In the genomic region with DNA sequence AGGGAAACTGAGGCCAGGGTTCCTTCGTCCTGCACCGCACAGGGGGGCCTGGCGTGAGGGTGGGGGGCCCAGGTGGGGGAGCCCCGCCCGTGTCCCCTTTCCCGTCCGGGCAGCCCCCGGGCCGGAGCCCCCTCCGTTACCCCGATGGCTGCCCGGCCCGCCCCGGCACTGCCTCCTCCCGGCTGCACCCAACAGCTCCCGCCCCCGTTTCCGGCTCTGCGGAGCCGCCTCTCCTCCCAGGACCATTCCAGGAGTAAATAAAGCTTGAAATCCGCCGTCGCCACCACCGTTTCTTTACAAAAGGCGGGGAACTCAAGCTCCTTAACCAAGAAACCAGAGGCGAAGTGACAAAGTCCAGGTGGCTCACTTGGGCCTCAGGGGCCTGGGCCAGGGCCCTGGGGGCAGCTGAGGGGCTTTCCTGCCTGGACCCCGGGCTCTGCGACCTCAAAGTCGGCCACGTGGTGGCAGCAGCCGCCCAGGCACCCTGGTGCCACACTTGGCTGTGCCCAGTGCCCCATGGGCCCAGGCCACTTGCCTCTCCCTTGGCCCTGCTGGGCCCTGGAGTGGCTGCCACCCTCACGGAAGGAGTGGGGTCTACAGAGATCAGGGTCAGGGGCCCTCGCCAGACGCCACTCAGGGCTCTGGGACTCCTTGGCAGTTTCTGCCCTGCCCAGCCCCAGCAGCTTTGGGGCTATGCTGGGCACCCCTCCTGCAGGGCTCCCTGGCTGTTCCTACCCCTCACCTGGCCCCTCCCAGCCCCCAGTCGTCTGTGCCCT, we compare ENCODE assay signal across 8 cellular contexts. TPM values are rescaled to one million over a fixed set of nuclear protein-coding genes. Genes with fewer than 3 reads are reported as not detected.
DNase-seq lines count a peak whose midpoint lies in the region; ATAC-seq, FAIRE-seq and TF ChIP-seq lines count a peak whose summit lies in the region.

No MANE protein-coding gene starts in this region.

- intact Hi-C loops in adrenal gland (cut with DNase I) = loop anchor here in 1 of 2 donors (5.0 to 10.0 kb wide), 2 partner anchors 122 to 350 kb away; no protein-coding TSS in a partner anchor
- intact Hi-C loops in left ventricle myocardium inferior (cut with micrococcal nuclease) = loop anchor here (5.0 kb wide), 1 partner anchor 187 kb away; no protein-coding TSS in a partner anchor
- intact Hi-C loops in prostate gland (cut with DNase I) = loop anchor here (1.0 to 10.0 kb wide), 4 partner anchors 186 to 390 kb away; partner anchors contain the start of genes PANK4 and PRXL2B

- peak in 1 of 2 donors; percentile 25 for TF ChIP-seq POLR2A in adrenal gland (IDR thresholded peaks at IDR 0.05)
- TF ChIP-seq POLR2A in prostate gland (IDR thresholded peaks at IDR 0.05) = no peak

- 1 to 10% (median 2%) methylated on average over 2 to 35 of the region's 35 CpGs for WGBS in adrenal gland, 4 donors
- WGBS in prostate gland = under 1% methylated on average over 30 of the region's 35 CpGs

- H3K4me1 ChIP-seq in adrenal gland (replicated peaks in 1 of 2) = peaks cover 11 to 56% of the 10 kb centered on the region in 2 donors
- H3K4me1 ChIP-seq in left ventricle myocardium inferior = peaks cover 73% of the 10 kb centered on the region
- peaks cover 23% of the 10 kb centered on the region for H3K4me1 ChIP-seq in prostate gland (replicated peaks)

- peak overlapping the region; percentile 11 to 84 (median 30) for H3K4me3 ChIP-seq in adrenal gland
- peak overlapping the region; percentile 86 for H3K4me3 ChIP-seq in left ventricle myocardium inferior
- peak overlapping the region; percentile 69 to 76 for H3K4me3 ChIP-seq in prostate gland

- TF ChIP-seq CTCF in GM10266 (IDR thresholded peaks at IDR 0.05; ENCODE audit: control insufficient read depth, insufficient read depth, low read depth, missing control alignments) (peak; percentile 85), adrenal gland (IDR thresholded peaks at IDR 0.05) (peak; percentile 53 to 99 (median 96)), left ventricle myocardium inferior (IDR thresholded peaks at IDR 0.05; ENCODE audit: borderline replicate concordance) (peak; percentile 96), prostate gland (IDR thresholded peaks at IDR 0.05) (peak; percentile 85 to 99 (median 96))

- FAIRE-seq in urothelium cell line (lab: Jason Lieb, UNC) = no peak

- H3K27ac ChIP-seq in adrenal gland = peak overlapping the region; percentile 8 to 97 (median 87)
- H3K27ac ChIP-seq in left ventricle myocardium inferior (replicated peaks) = peak overlapping the region; percentile 99
- peak overlapping the region; percentile 96 to 98 for H3K27ac ChIP-seq in prostate gland

- H3K36me3 ChIP-seq in adrenal gland (replicated peaks in 1 of 2) = no peaks in the 10 kb centered on the region
- H3K36me3 ChIP-seq in left ventricle myocardium inferior = no peaks in the 10 kb centered on the region
- no peaks in the 10 kb centered on the region for H3K36me3 ChIP-seq in prostate gland

- no peaks in the 10 kb centered on the region for H3K9me3 ChIP-seq in adrenal gland (replicated peaks in 1 of 3)
- no peaks in the 10 kb centered on the region for H3K9me3 ChIP-seq in left ventricle myocardium inferior (replicated peaks)
- no peaks in the 10 kb centered on the region for H3K9me3 ChIP-seq in prostate gland

- peak; percentile 61 for ATAC-seq in HG02571 (IDR thresholded peaks at IDR 0.05; ENCODE audit: unreplicated experiment)

- DNase-seq in GM10266 (ENCODE audit: extremely low spot score) = peak; percentile 92
- peak; percentile 55 for DNase-seq in NCI-H1048 (lab: John Stamatoyannopoulos, UW)
- peak; percentile 87 for DNase-seq in T follicular helper cell (ENCODE audit: low read depth)
- peak; percentile 89 to 95 (median 92) for DNase-seq in adrenal gland
- peak; percentile 91 for DNase-seq in left ventricle myocardium inferior
- peak; percentile 92 for DNase-seq in prostate gland (ENCODE audit: low spot score)
- peak; percentile 91 for DNase-seq in urothelium cell line (ENCODE audit: low spot score)

- H3K27me3 ChIP-seq in adrenal gland (no peaks in the 10 kb centered on the region), left ventricle myocardium inferior (ENCODE audit: low read depth) (no peaks in the 10 kb centered on the region), prostate gland (replicated peaks; ENCODE audit: insufficient read depth) (no peaks in the 10 kb centered on the region)

RNA-seq across cellular contexts. Expression of gene FAAP20, which starts 0.5 kb away (rescaled TPM):
- total RNA-seq in adrenal gland (100 to 1,000 TPM in 1 of 8 donors, 10 to 100 TPM in 7; 26.4 to 106 (median 62.0) TPM), left ventricle myocardium inferior (37.0 TPM), prostate gland (10 to 100 TPM; 55.9 to 70.4 TPM)
- 100 to 1,000 TPM in 2 of 3 donors, 1 to 10 TPM in 1; 2.7 to 185 (median 160) TPM for polyA plus RNA-seq in adrenal gland

RNA-seq across cellular contexts. Expression of gene SKI, which starts 33.0 kb away (rescaled TPM):
- 10 to 100 TPM; 30.6 to 53.6 (median 43.7) TPM for total RNA-seq in adrenal gland
- 10 to 100 TPM in 2 of 3 donors, 1 to 10 TPM in 1; 9.4 to 21.2 (median 10.8) TPM for polyA plus RNA-seq in adrenal gland
- 37.9 TPM for total RNA-seq in left ventricle myocardium inferior
- total RNA-seq in prostate gland = 100 to 1,000 TPM in 1 of 2 donors, 10 to 100 TPM in 1; 46.2 to 114 TPM

Comparison
In these comparisons a context has a peak if more than half of its experiments do, and no peak if none do; other contexts are left out.
1. Peak in every context shown above with its lines: DNase-seq, ATAC-seq, H3K4me3 ChIP-seq and H3K27ac ChIP-seq.
2. H3K4me3 ChIP-seq: peak in every context shown above with its lines; median percentile 86 in left ventricle myocardium inferior; 72 in prostate gland; 30 in adrenal gland.